8 cellular contexts compared by ENCODE assay signal in genomic region chrX:10014462-10015373, GRCh38. TPM values are rescaled to one million over a fixed set of nuclear protein-coding genes. Genes with fewer than 3 reads are reported as not detected.
DNase-seq lines count a peak whose midpoint lies in the region; ATAC-seq and TF ChIP-seq lines count a peak whose summit lies in the region.

No MANE protein-coding gene starts in this region.

- intact Hi-C loops in psoas muscle (cut with DNase I) (loop anchor here in 1 of 2 donors (5.0 kb wide), 1 partner anchor 103 kb away; no protein-coding TSS in a partner anchor), upper lobe of right lung (cut with DNase I) (no loop called here)

- H3K4me3 ChIP-seq in H7 (ENCODE audit: insufficient read depth, low read depth, low read length) (peak overlapping the region; percentile 83), right atrium auricular region (peak overlapping the region; percentile 46 to 60), psoas muscle (peak overlapping the region; percentile 67), upper lobe of right lung (peak overlapping the region; percentile 56)

- H3K9me3 ChIP-seq in right atrium auricular region = no peaks in the 10 kb centered on the region
- H3K9me3 ChIP-seq in psoas muscle = no peaks in the 10 kb centered on the region
- no peaks in the 10 kb centered on the region for H3K9me3 ChIP-seq in upper lobe of right lung

- H3K27ac ChIP-seq in right atrium auricular region = peak overlapping the region; percentile 84 to 88
- peak overlapping the region; percentile 69 for H3K27ac ChIP-seq in psoas muscle
- peak overlapping the region; percentile 91 for H3K27ac ChIP-seq in upper lobe of right lung

- H3K27me3 ChIP-seq in H7 (ENCODE audit: control insufficient read depth, insufficient read depth, low read length) (no peaks in the 10 kb centered on the region), right atrium auricular region (no peaks in the 10 kb centered on the region), psoas muscle (ENCODE audit: insufficient read depth in 3 of 3, low read length in 2 of 3) (no peaks in the 10 kb centered on the region), upper lobe of right lung (no peaks in the 10 kb centered on the region)

- peak; percentile 93 to 95 (median 94) for ATAC-seq in psoas muscle
- peak; percentile 94 for ATAC-seq in upper lobe of right lung

- H3K36me3 ChIP-seq in H7 (replicated peaks; ENCODE audit: control insufficient read depth, insufficient read depth, low read length) = no peaks in the 10 kb centered on the region
- no peaks in the 10 kb centered on the region for H3K36me3 ChIP-seq in right atrium auricular region
- H3K36me3 ChIP-seq in psoas muscle (ENCODE audit: insufficient read depth in 1 of 2, low read depth in 1 of 2) = no peaks in the 10 kb centered on the region
- H3K36me3 ChIP-seq in upper lobe of right lung = no peaks in the 10 kb centered on the region

- H3K4me1 ChIP-seq in right atrium auricular region = peaks cover 0 to 19% of the 10 kb centered on the region in 2 donors
- H3K4me1 ChIP-seq in psoas muscle = peaks cover 4% of the 10 kb centered on the region
- H3K4me1 ChIP-seq in upper lobe of right lung = peaks cover 13% of the 10 kb centered on the region

- DNase-seq in ELR (ENCODE audit: low read depth) (peak; percentile 88), H7 (peak; percentile 98), MV-4-11 (lab: John Stamatoyannopoulos, UW) (peak; percentile 59), T-helper 2 cell (peak; percentile 45 to 82 (median 68)), amygdala (lab: John Stamatoyannopoulos, UW) (peak in 55 of 56 donors; percentile 1 to 86 (median 71)), right atrium auricular region (ENCODE audit: low spot score) (peak; percentile 80), psoas muscle (peak; percentile 88 to 92), upper lobe of right lung (peak; percentile 95)

- 1 to 32% (median 1%) methylated on average over 18 to 103 of the region's 116 CpGs for WGBS in psoas muscle, 3 donors

- TF ChIP-seq CTCF in right atrium auricular region (IDR thresholded peaks at IDR 0.05) (no peak), psoas muscle (IDR thresholded peaks at IDR 0.05) (no peak), upper lobe of right lung (IDR thresholded peaks at IDR 0.05) (no peak)

RNA-seq across cellular contexts. Expression of gene CLDN34, which starts 47.6 kb away (rescaled TPM):
- 0.52 TPM in 1 of 2 replicates, not detected in the other for total RNA-seq in H7 (2014; rRNA removed; shearing (Covaris generic))
- total RNA-seq in right atrium auricular region (not detected), psoas muscle (not detected), upper lobe of right lung (0.55 TPM)
- not detected for polyA plus RNA-seq in psoas muscle

Comparison
In these comparisons a context has a peak if more than half of its experiments do, and no peak if none do; other contexts are left out.
1. Peak in every context shown above with its lines: DNase-seq, ATAC-seq, H3K4me3 ChIP-seq and H3K27ac ChIP-seq.